16 cellular contexts compared by ENCODE assay signal in the genomic region with DNA sequence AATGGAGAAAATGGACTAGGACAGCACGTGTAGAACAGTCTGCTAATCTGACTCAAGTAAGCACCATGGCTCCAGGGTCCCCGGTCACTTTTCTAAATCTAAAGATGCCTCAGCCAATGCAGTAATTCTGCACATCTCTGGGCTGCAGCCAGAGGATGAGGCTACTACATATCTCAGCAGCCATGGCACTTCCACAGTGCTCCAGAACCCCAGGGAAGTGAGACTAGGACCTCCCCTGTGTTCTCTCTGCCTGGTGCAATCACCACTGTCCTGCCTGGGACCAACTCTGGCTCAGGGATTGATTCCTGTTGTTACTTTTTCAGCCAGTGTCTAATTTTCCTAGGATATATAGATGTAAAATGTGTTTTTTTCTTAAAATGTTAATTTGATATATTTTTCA.
"Had no signal": no experiment of that assay in that cellular context is flagged by ENCODE, and none has a peak within 500 bp of the region (broad histone marks: within the 10 kb centered on the region; RNA-seq: fewer than 3 reads in every experiment).

No MANE protein-coding gene starts in this region.

- H3K4me1 ChIP-seq: colonic mucosa, left ventricle myocardium inferior had no signal

- H3K4me3 ChIP-seq: cardiac muscle cell, colonic mucosa, hepatocyte, left ventricle myocardium inferior, tibial artery had no signal

- H3K27ac Mint-ChIP-seq: activated CD4-positive, alpha-beta memory T cell treated with anti-CD3 and anti-CD28 coated beads for 36 hours; activated CD4-positive, alpha-beta T cell treated with anti-CD3 and anti-CD28 coated beads for 36 hours; natural killer cell had no signal

- H3K9me3 ChIP-seq: colonic mucosa, left ventricle myocardium inferior, tibial artery had no signal

- H2AFZ ChIP-seq: hepatocyte had no signal

- H3K4me2 ChIP-seq: hepatocyte had no signal

- H3K4me3 Mint-ChIP-seq: activated CD4-positive, alpha-beta memory T cell treated with anti-CD3 and anti-CD28 coated beads for 36 hours; activated CD4-positive, alpha-beta T cell treated with anti-CD3 and anti-CD28 coated beads for 36 hours; natural killer cell had no signal

- FAIRE-seq: endometrium, kidney had no signal

- H3K27me3 ChIP-seq: colonic mucosa, hepatocyte had no signal

- H3K27ac ChIP-seq: cardiac muscle cell, colonic mucosa, hepatocyte, left ventricle myocardium inferior, tibial artery, WERI-Rb-1 had no signal

- H3K27me3 Mint-ChIP-seq: activated CD4-positive, alpha-beta memory T cell treated with anti-CD3 and anti-CD28 coated beads for 36 hours; activated CD4-positive, alpha-beta T cell treated with anti-CD3 and anti-CD28 coated beads for 36 hours; stimulated activated naive B cell treated with anti-CD40 and anti-IgM and Interleukin-4, amounts not matched to agents 10 μg/mL and 1 μg/mL and 100 μg/mL, for 72 hours had no signal

- H3K36me3 ChIP-seq: cardiac muscle cell, colonic mucosa, left ventricle myocardium inferior, tibial artery, WERI-Rb-1 had no signal

- DNase-seq: activated effector memory CD4-positive, alpha-beta T cell treated with Interleukin-2 at 50 U/mL for 16 hours; activated naive CD4-positive, alpha-beta T cell treated with anti-CD3 and anti-CD28 coated beads, Interleukin-2, amount 50 U/mL, for 16 hours; activated T-cell treated with anti-CD3 and anti-CD28 coated beads, Interleukin-2, amount 50 U/mL, for 1 hour; colonic mucosa; kidney; left ventricle myocardium inferior; natural killer cell; retina; tibial artery; WERI-Rb-1 had no signal

- H3K79me2 ChIP-seq: hepatocyte had no signal

- H3K9me3 Mint-ChIP-seq: activated CD4-positive, alpha-beta memory T cell treated with anti-CD3 and anti-CD28 coated beads for 36 hours; natural killer cell; stimulated activated naive B cell treated with anti-CD40 and anti-IgM and Interleukin-4, amounts not matched to agents 10 μg/mL and 1 μg/mL and 100 μg/mL, for 72 hours had no signal
